ENCODE assay signal across 19 cellular contexts in the genomic region with DNA sequence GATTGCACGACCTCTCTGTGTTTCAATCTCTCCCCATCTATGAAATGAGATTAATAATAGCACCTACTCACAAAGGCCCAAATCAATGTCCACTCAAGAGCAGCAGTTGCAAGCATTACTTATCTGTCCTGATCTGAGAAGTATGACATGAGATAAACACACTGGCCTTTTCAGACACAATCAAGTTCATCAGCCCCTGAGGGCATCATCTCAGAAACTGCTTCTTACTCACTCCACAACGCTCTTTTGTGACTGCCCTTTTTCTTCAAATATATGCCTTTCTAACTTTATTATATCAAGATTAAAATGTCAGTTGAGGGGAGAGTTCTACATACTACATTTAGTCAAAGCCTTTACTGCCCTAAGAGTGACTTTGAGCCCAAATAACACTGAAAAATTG.
DNase-seq lines count a peak whose midpoint lies in the region; ATAC-seq and TF ChIP-seq lines count a peak whose summit lies in the region.
"Had no signal": no experiment of that assay in that cellular context is flagged by ENCODE, and none has a peak within 500 bp of the region (broad histone marks: within the 10 kb centered on the region; RNA-seq: fewer than 3 reads in every experiment).

No MANE protein-coding gene starts in this region.

- H2AFZ ChIP-seq in GM23338 (peak overlapping the region; percentile 44; the same call in 1 of the 2 replicates), smooth muscle cell (ENCODE audit: low read depth) (peak overlapping the region; percentile 41)

- no peaks in the 10 kb centered on the region for H3K9me3 ChIP-seq in smooth muscle cell (replicated peaks; ENCODE audit: low read depth)

- no peak for ATAC-seq in GM23338
- ATAC-seq in effector memory CD8-positive, alpha-beta T cell (replicated peaks), result no peak
- ATAC-seq: GM12878, HepG2 had no signal

- peaks cover 2% of the 10 kb centered on the region; the same call in 1 of the 3 replicates for H3K4me1 Mint-ChIP-seq in GM23338
- H3K4me1 Mint-ChIP-seq in effector memory CD8-positive, alpha-beta T cell (ENCODE audit: low read depth in 2 of 2), result no peaks in the 10 kb centered on the region
- H3K4me1 Mint-ChIP-seq: CD4-positive, alpha-beta memory T cell; IgD-negative memory B cell had no signal

- H3K27me3 ChIP-seq in GM23338 (ENCODE audit: insufficient read depth), result no peaks in the 10 kb centered on the region
- no peaks in the 10 kb centered on the region for H3K27me3 ChIP-seq in smooth muscle cell (ENCODE audit: low read depth)

- H3K9me3 Mint-ChIP-seq in GM23338, result peaks cover 6% of the 10 kb centered on the region; the same call in 1 of the 3 replicates
- H3K9me3 Mint-ChIP-seq in effector memory CD8-positive, alpha-beta T cell, result peaks cover 9 to 12% of the 10 kb centered on the region in 2 donors
- H3K9me3 Mint-ChIP-seq: HFFc6 had no signal

- H3K27ac ChIP-seq in GM23338 (ENCODE audit: low read depth) (no peak overlapping the region), smooth muscle cell (ENCODE audit: low read depth) (no peak overlapping the region)
- H3K27ac ChIP-seq: C4-2B had no signal

- H4K20me1 ChIP-seq in GM23338 (replicated peaks; ENCODE audit: insufficient read depth) (no peaks in the 10 kb centered on the region), smooth muscle cell (ENCODE audit: low read depth) (no peaks in the 10 kb centered on the region)

- H3K4me3 Mint-ChIP-seq in GM23338, result no peak overlapping the region
- H3K4me3 Mint-ChIP-seq in effector memory CD8-positive, alpha-beta T cell, result no peak overlapping the region
- H3K4me3 Mint-ChIP-seq: CD4-positive, alpha-beta memory T cell; HFFc6; IgD-negative memory B cell had no signal

- DNase-seq in GM23338 (ENCODE audit: low spot score) (no peak), RPMI7951 (ENCODE audit: low read depth) (peak; percentile 41), islet precursor cell (peak; percentile 70), smooth muscle cell (lab: John Stamatoyannopoulos, UW; ENCODE audit: unreplicated experiment) (no peak), NCI-H345 (lab: John Stamatoyannopoulos, UW) (no peak), CD1c-positive myeloid dendritic cell (ENCODE audit: extremely low spot score) (no peak)
- DNase-seq in effector memory CD8-positive, alpha-beta T cell, result no peak
- DNase-seq: ACHN; AML-193; Calu3; CD4-positive, alpha-beta memory T cell; DMS79 treated with DMSO at 0.1 percent for 48 hours; HCEC 1CT; HFFc6; KBM-7 had no signal

- no peaks in the 10 kb centered on the region for H3K27me3 Mint-ChIP-seq in GM23338 (ENCODE audit: insufficient read depth, low read depth, poor library complexity)
- H3K27me3 Mint-ChIP-seq in effector memory CD8-positive, alpha-beta T cell, result no peaks in the 10 kb centered on the region
- H3K27me3 Mint-ChIP-seq: CD4-positive, alpha-beta memory T cell; IgD-negative memory B cell had no signal

- H3K4me3 ChIP-seq in GM23338 (no peak overlapping the region), smooth muscle cell (no peak overlapping the region)
- H3K4me3 ChIP-seq: GM12878 had no signal

- no peak overlapping the region for H3K9ac ChIP-seq in smooth muscle cell (ENCODE audit: low read depth)

- TF ChIP-seq CTCF in GM23338 (conservative IDR thresholded peaks at IDR 0.05; ENCODE audit: low read depth in 2 of 2) (no peak), smooth muscle cell (IDR thresholded peaks at IDR 0.05; ENCODE audit: borderline replicate concordance, insufficient read depth, poor library complexity, severe bottlenecking) (no peak)

- H3K36me3 Mint-ChIP-seq in GM23338 (ENCODE audit: low read depth), result no peaks in the 10 kb centered on the region
- H3K36me3 Mint-ChIP-seq in effector memory CD8-positive, alpha-beta T cell (ENCODE audit: insufficient read depth), result no peaks in the 10 kb centered on the region
- H3K36me3 Mint-ChIP-seq: CD4-positive, alpha-beta memory T cell; IgD-negative memory B cell had no signal

- no peaks in the 10 kb centered on the region; the same call in 1 of the 2 replicates for H3K4me1 ChIP-seq in GM23338 (ENCODE audit: insufficient read depth)
- H3K4me1 ChIP-seq in smooth muscle cell (ENCODE audit: low read depth), result no peaks in the 10 kb centered on the region

- H3F3A ChIP-seq in GM23338 (replicated peaks; ENCODE audit: low read depth) (no peaks in the 10 kb centered on the region), smooth muscle cell (ENCODE audit: low read depth) (no peaks in the 10 kb centered on the region)

- H3K36me3 ChIP-seq in GM23338 (ENCODE audit: insufficient read depth) (no peaks in the 10 kb centered on the region), smooth muscle cell (ENCODE audit: low read depth) (no peaks in the 10 kb centered on the region)

- H3K4me2 ChIP-seq in GM23338 (no peak overlapping the region), smooth muscle cell (no peak overlapping the region)

- 65% methylated on average over 2 of the region's 2 CpGs for WGBS in smooth muscle cell (ENCODE audit: low lambda C conversion rate)

- H3K79me2 ChIP-seq in GM23338 (replicated peaks; ENCODE audit: insufficient read depth) (no peaks in the 10 kb centered on the region), smooth muscle cell (ENCODE audit: low read depth) (no peaks in the 10 kb centered on the region)

- no peak overlapping the region for H3K27ac Mint-ChIP-seq in GM23338
- H3K27ac Mint-ChIP-seq in effector memory CD8-positive, alpha-beta T cell, result no peak overlapping the region
- H3K27ac Mint-ChIP-seq: CD4-positive, alpha-beta memory T cell; HFFc6; IgD-negative memory B cell had no signal

- no peaks in the 10 kb centered on the region for H3K9me2 ChIP-seq in GM23338 (ENCODE audit: insufficient read depth)

TF ChIP-seq in GM23338, 12 proteins besides CTCF, POLR2A, EP300 and RAD21 (continues in another document):
- TF ChIP-seq EZH2phosphoT487 (IDR thresholded peaks at IDR 0.05; ENCODE audit: unreplicated experiment), result no peak
- no peak for TF ChIP-seq ZNF331 (CRISPR knock-in tag; IDR thresholded peaks at IDR 0.05; ENCODE audit: low read depth)
- TF ChIP-seq, protein P1, sequence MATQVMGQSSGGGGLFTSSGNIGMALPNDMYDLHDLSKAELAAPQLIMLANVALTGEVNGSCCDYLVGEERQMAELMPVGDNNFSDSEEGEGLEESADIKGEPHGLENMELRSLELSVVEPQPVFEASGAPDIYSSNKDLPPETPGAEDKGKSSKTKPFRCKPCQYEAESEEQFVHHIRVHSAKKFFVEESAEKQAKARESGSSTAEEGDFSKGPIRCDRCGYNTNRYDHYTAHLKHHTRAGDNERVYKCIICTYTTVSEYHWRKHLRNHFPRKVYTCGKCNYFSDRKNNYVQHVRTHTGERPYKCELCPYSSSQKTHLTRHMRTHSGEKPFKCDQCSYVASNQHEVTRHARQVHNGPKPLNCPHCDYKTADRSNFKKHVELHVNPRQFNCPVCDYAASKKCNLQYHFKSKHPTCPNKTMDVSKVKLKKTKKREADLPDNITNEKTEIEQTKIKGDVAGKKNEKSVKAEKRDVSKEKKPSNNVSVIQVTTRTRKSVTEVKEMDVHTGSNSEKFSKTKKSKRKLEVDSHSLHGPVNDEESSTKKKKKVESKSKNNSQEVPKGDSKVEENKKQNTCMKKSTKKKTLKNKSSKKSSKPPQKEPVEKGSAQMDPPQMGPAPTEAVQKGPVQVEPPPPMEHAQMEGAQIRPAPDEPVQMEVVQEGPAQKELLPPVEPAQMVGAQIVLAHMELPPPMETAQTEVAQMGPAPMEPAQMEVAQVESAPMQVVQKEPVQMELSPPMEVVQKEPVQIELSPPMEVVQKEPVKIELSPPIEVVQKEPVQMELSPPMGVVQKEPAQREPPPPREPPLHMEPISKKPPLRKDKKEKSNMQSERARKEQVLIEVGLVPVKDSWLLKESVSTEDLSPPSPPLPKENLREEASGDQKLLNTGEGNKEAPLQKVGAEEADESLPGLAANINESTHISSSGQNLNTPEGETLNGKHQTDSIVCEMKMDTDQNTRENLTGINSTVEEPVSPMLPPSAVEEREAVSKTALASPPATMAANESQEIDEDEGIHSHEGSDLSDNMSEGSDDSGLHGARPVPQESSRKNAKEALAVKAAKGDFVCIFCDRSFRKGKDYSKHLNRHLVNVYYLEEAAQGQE (IDR thresholded peaks at IDR 0.05; ENCODE audit: unreplicated experiment), result no peak
- TF ChIP-seq, protein P2, sequence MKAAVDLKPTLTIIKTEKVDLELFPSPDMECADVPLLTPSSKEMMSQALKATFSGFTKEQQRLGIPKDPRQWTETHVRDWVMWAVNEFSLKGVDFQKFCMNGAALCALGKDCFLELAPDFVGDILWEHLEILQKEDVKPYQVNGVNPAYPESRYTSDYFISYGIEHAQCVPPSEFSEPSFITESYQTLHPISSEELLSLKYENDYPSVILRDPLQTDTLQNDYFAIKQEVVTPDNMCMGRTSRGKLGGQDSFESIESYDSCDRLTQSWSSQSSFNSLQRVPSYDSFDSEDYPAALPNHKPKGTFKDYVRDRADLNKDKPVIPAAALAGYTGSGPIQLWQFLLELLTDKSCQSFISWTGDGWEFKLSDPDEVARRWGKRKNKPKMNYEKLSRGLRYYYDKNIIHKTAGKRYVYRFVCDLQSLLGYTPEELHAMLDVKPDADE (IDR thresholded peaks at IDR 0.05), result no peak
- TF ChIP-seq POLR2AphosphoS5 (IDR thresholded peaks at IDR 0.05; ENCODE audit: low read depth), result no peak
- no peak for TF ChIP-seq EZH2 (IDR thresholded peaks at IDR 0.05; ENCODE audit: low read depth, unreplicated experiment)
- TF ChIP-seq JUNB (IDR thresholded peaks at IDR 0.05; ENCODE audit: unreplicated experiment), result no peak
- no peak for TF ChIP-seq CREB1 (CRISPR knock-in tag; IDR thresholded peaks at IDR 0.05; ENCODE audit: low read depth)
- TF ChIP-seq ZNF114 (CRISPR knock-in tag; IDR thresholded peaks at IDR 0.05), result no peak
- TF ChIP-seq STAT1 (IDR thresholded peaks at IDR 0.05; ENCODE audit: unreplicated experiment), result no peak
- no peak for TF ChIP-seq NANOG (IDR thresholded peaks at IDR 0.05; ENCODE audit: borderline replicate concordance)

Comparison
In these comparisons a context has a peak if more than half of its experiments do, and no peak if none do; other contexts are left out.
1. DNase-seq: peak in RPMI7951 (single experiment) and islet precursor cell (single experiment); none in GM23338 (single experiment), smooth muscle cell (single experiment), NCI-H345 (single experiment), effector memory CD8-positive, alpha-beta T cell (0 of 3) and CD1c-positive myeloid dendritic cell (single experiment).